ENCODE assay signal across 8 cellular contexts in the genomic region with DNA sequence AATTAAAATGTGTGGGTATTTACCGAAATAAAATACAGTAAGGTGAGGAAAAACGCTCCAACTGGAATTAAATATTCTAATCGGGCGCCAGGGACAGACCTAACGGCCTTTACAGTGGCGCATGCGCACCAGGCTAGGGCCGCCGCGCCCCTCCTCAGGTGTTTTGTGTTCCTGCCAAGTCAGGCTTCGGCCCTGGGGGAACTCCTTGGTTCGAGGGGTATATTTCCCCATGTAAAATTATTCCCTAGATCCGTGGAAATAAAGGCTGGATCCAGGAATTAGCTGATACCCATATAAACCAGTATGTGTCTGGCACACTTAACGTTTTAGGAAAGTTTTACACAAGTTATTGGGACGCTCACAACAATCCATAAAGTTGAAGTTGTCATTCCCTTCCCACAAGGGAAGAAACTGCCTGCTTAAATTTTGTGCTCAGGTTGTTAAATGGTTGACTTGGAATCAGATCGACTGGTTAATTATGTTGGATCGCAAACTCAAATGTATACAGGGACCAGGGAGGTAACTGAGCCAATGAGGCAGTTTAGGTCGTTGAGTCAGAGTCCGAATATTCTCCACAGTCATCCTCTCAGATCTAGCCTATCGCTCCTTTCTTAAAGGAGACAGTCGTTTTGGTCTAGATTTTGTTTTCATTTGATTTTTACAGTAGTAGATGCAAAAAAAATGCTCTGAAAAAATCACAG. TPM values are rescaled to one million over a fixed set of nuclear protein-coding genes. Genes with fewer than 3 reads are reported as not detected.
DNase-seq lines count a peak whose midpoint lies in the region; ATAC-seq and TF ChIP-seq lines count a peak whose summit lies in the region.

No MANE protein-coding gene starts in this region.

- TF ChIP-seq CTCF in dorsolateral prefrontal cortex (IDR thresholded peaks at IDR 0.05 in 54 of 56, conservative IDR thresholded peaks at IDR 0.05 in 2 of 56; ENCODE audit: low read depth in 1 of 56, partially characterized antibody in 56 of 56) (peak in 4 of 56 donors; percentile 0 to 33 (median 5)), right lobe of liver (IDR thresholded peaks at IDR 0.05) (peak in 1 of 4 donors; percentile 10)

- intact Hi-C loops in dorsolateral prefrontal cortex (cut with DNase I) = no loop called here
- intact Hi-C loops in right lobe of liver (cut with DNase I) = no loop called here

- H3K4me1 Mint-ChIP-seq in activated CD4-positive, alpha-beta memory T cell treated with anti-CD3 and anti-CD28 coated beads, Interleukin-2, amount 10 ng/mL, durations not matched to agents 7 days and 5 days = peaks cover 28% of the 10 kb centered on the region

- H3K4me3 Mint-ChIP-seq in activated CD4-positive, alpha-beta memory T cell treated with anti-CD3 and anti-CD28 coated beads, Interleukin-2, amount 10 ng/mL, durations not matched to agents 7 days and 5 days = peak overlapping the region; percentile 97

- DNase-seq in EL = peak; percentile 67
- peak; percentile 89 for DNase-seq in NCI-H748 (lab: John Stamatoyannopoulos, UW; ENCODE audit: unreplicated experiment)
- peak; percentile 80 for DNase-seq in activated CD4-positive, alpha-beta memory T cell treated with anti-CD3 and anti-CD28 coated beads, Interleukin-2, amount 10 ng/mL, durations not matched to agents 7 days and 5 days
- peak; percentile 38 to 79 (median 60) for DNase-seq in dorsolateral prefrontal cortex
- peak; percentile 71 to 77 (median 72) for DNase-seq in right lobe of liver
- DNase-seq in stimulated activated CD4-positive, alpha-beta T cell treated with anti-CD3 and anti-CD28 coated beads, Interleukin-4, amount 100 ng/mL, for 1 hour = peak; percentile 78

- POLR2A ChIA-PET in activated CD4-positive, alpha-beta memory T cell treated with anti-CD3 and anti-CD28 coated beads, Interleukin-2, amount 10 ng/mL, durations not matched to agents 7 days and 5 days (lab: Charles Lee) = interaction anchor here (0.6 to 1.9 kb wide), 4 partner anchors 27 to 657 kb away, joined by 3 to 6 read pairs (median 4); partner anchors contain the start of gene ARPC3

- H3K9me3 ChIP-seq in right lobe of liver = no peaks in the 10 kb centered on the region

- CTCF ChIA-PET in activated CD4-positive, alpha-beta memory T cell treated with anti-CD3 and anti-CD28 coated beads, Interleukin-2, amount 10 ng/mL, durations not matched to agents 7 days and 5 days (lab: Charles Lee) = interaction anchor here (1.0 kb wide), 1 partner anchor 27 kb away, joined by 3 read pairs; no protein-coding TSS in a partner anchor

- H3K36me3 ChIP-seq in right lobe of liver = no peaks in the 10 kb centered on the region

- no peaks in the 10 kb centered on the region for H3K9me3 Mint-ChIP-seq in activated CD4-positive, alpha-beta memory T cell treated with anti-CD3 and anti-CD28 coated beads, Interleukin-2, amount 10 ng/mL, durations not matched to agents 7 days and 5 days

- ATAC-seq in HG03439 (IDR thresholded peaks at IDR 0.05; ENCODE audit: unreplicated experiment) (peak; percentile 51), right lobe of liver (peak; percentile 76 to 89 (median 82)), HG02610 (IDR thresholded peaks at IDR 0.05; ENCODE audit: unreplicated experiment) (no peak)

- H3K27me3 ChIP-seq in dorsolateral prefrontal cortex (no peaks in the 10 kb centered on the region), right lobe of liver (no peaks in the 10 kb centered on the region)

- peaks cover 22% of the 10 kb centered on the region for H3K36me3 Mint-ChIP-seq in activated CD4-positive, alpha-beta memory T cell treated with anti-CD3 and anti-CD28 coated beads, Interleukin-2, amount 10 ng/mL, durations not matched to agents 7 days and 5 days (ENCODE audit: low read depth)

- WGBS in right lobe of liver (ENCODE audit: insufficient coverage, low coverage, low lambda C conversion rate, missing lambda C conversion rate) = 26% methylated on average over 19 of the region's 21 CpGs

- TF ChIP-seq POLR2A in right lobe of liver (IDR thresholded peaks at IDR 0.05) = no peak

- H3K4me3 ChIP-seq in dorsolateral prefrontal cortex (peak overlapping the region; percentile 64 to 100 (median 94)), right lobe of liver (peak overlapping the region; percentile 93 to 100 (median 98))

- H3K27ac ChIP-seq in dorsolateral prefrontal cortex = peak overlapping the region; percentile 84 to 100 (median 98)
- peak overlapping the region; percentile 93 to 98 (median 94) for H3K27ac ChIP-seq in right lobe of liver

- H3K4me1 ChIP-seq in right lobe of liver = peaks cover 0 to 10% (median 4%) of the 10 kb centered on the region in 4 donors

- H3K27me3 Mint-ChIP-seq in activated CD4-positive, alpha-beta memory T cell treated with anti-CD3 and anti-CD28 coated beads, Interleukin-2, amount 10 ng/mL, durations not matched to agents 7 days and 5 days = no peaks in the 10 kb centered on the region

- H3K27ac Mint-ChIP-seq in activated CD4-positive, alpha-beta memory T cell treated with anti-CD3 and anti-CD28 coated beads, Interleukin-2, amount 10 ng/mL, durations not matched to agents 7 days and 5 days = peak overlapping the region; percentile 98

RNA-seq across cellular contexts. Expression of gene ANAPC7, which starts 0.6 kb away (rescaled TPM):
- total RNA-seq in activated CD4-positive, alpha-beta memory T cell treated with anti-CD3 and anti-CD28 coated beads, Interleukin-2, amount 10 ng/mL, durations not matched to agents 7 days and 5 days = 10 to 100 TPM; 47.2 to 47.3 TPM
- total RNA-seq in dorsolateral prefrontal cortex (10 to 100 TPM; 47.0 to 86.9 (median 63.0) TPM), right lobe of liver (10 to 100 TPM; 14.6 to 22.8 (median 18.0) TPM)

RNA-seq across cellular contexts. Expression of gene ARPC3, which starts 46.0 kb away (rescaled TPM):
- 100 to 1,000 TPM; 460 to 466 TPM for total RNA-seq in activated CD4-positive, alpha-beta memory T cell treated with anti-CD3 and anti-CD28 coated beads, Interleukin-2, amount 10 ng/mL, durations not matched to agents 7 days and 5 days
- total RNA-seq in dorsolateral prefrontal cortex = 100 to 1,000 TPM in 114 of 120 experiments, 10 to 100 TPM in 6; 78.9 to 178 (median 137) TPM
- total RNA-seq in right lobe of liver = 100 to 1,000 TPM in 3 of 6 experiments, 10 to 100 TPM in 3; 65.4 to 291 (median 101) TPM
